14 cellular contexts compared by ENCODE assay signal in the genomic region with DNA sequence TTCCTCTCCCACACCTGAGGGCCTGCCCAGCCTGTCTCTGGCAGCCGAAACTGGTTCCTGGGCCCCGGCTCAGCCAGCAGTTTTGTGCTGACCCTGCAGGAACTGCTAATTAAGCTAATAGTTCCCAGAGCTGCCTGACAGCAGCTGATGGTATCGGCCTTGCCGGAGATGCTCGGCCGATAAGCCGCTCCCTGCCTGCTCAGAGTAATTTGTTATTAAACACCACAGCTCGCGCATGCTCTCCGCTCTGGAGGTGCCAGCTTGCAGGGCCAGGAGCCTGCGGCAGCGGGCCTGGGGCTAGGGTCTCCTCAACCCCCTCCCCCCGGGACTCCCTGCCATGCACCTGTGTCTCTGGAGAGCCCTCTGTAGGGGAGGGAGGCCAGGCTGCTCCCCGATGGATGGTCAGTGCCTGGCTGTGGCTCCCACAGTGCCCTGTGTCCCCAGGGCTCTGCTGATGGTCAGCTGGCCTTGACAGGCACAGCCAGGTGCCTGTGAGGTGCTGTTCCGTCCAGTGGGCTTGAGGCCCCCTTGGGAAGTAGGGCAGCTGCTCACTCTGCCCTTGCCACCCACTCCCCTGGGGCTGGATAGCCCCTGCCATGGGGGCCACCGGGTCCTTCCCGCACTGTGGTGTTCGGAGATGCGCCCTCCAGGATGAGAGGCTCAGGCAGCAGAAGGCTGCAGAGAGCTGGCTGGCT. TPM values are rescaled to one million over a fixed set of nuclear protein-coding genes. Genes with fewer than 3 reads are reported as not detected.
DNase-seq lines count a peak whose midpoint lies in the region; ATAC-seq and TF ChIP-seq lines count a peak whose summit lies in the region.
"Had no signal": no experiment of that assay in that cellular context is flagged by ENCODE, and none has a peak within 500 bp of the region (broad histone marks: within the 10 kb centered on the region; RNA-seq: fewer than 3 reads in every experiment).

No MANE protein-coding gene starts in this region.

- intact Hi-C loops in cardiac septum (cut with DNase I) (loop anchor here (5.0 kb wide), 1 partner anchor 39 kb away; no protein-coding TSS in a partner anchor), lower lobe of right lung (cut with DNase I) (no loop called here), vagina (cut with DNase I) (no loop called here), tibial artery (cut with DNase I; ENCODE audit: low total_unique reads) (no loop called here)

- no peak for TF ChIP-seq POLR2A in vagina (IDR thresholded peaks at IDR 0.05)

- TF ChIP-seq CTCF in cardiac muscle cell (IDR thresholded peaks at IDR 0.05; ENCODE audit: low read depth, low read length) (no peak), VCaP (conservative IDR thresholded peaks at IDR 0.05) (no peak), lower lobe of right lung (IDR thresholded peaks at IDR 0.05) (no peak), vagina (IDR thresholded peaks at IDR 0.05) (no peak), tibial artery (IDR thresholded peaks at IDR 0.05) (no peak)

- H3K9me3 ChIP-seq in cardiac muscle cell (ENCODE audit: low read depth) (no peaks in the 10 kb centered on the region), lower lobe of right lung (no peaks in the 10 kb centered on the region), vagina (no peaks in the 10 kb centered on the region), tibial artery (no peaks in the 10 kb centered on the region)
- H3K9me3 ChIP-seq: left lung, testis had no signal

- H3K36me3 ChIP-seq in cardiac muscle cell (no peaks in the 10 kb centered on the region), lower lobe of right lung (no peaks in the 10 kb centered on the region), vagina (no peaks in the 10 kb centered on the region), tibial artery (no peaks in the 10 kb centered on the region)
- H3K36me3 ChIP-seq: left lung had no signal

- H3K27me3 ChIP-seq in cardiac muscle cell = no peaks in the 10 kb centered on the region
- no peaks in the 10 kb centered on the region for H3K27me3 ChIP-seq in lower lobe of right lung (ENCODE audit: low read depth)
- no peaks in the 10 kb centered on the region for H3K27me3 ChIP-seq in vagina
- no peaks in the 10 kb centered on the region for H3K27me3 ChIP-seq in tibial artery
- H3K27me3 ChIP-seq: left lung, testis had no signal

- peak overlapping the region; percentile 4 for H3K27ac ChIP-seq in cardiac muscle cell
- peak overlapping the region; percentile 100 for H3K27ac ChIP-seq in VCaP
- peak overlapping the region; percentile 16 for H3K27ac ChIP-seq in lower lobe of right lung
- peak overlapping the region; percentile 90 for H3K27ac ChIP-seq in vagina
- H3K27ac ChIP-seq in tibial artery = no peak overlapping the region

- no peak for DNase-seq in cardiac muscle cell (ENCODE audit: low read depth in 1 of 2, low spot score in 1 of 2)
- no peak for DNase-seq in cardiac septum (ENCODE audit: low spot score)
- no peak for DNase-seq in lower lobe of right lung
- DNase-seq in vagina (ENCODE audit: extremely low spot score in 2 of 2) = no peak
- no peak for DNase-seq in ecto neural progenitor cell (ENCODE audit: low spot score)
- DNase-seq in DMS114 treated with DMSO at 0.1 percent for 48 hours (lab: John Stamatoyannopoulos, UW; ENCODE audit: unreplicated experiment) = no peak
- DNase-seq in tibial artery = no peak
- DNase-seq: activated CD8-positive, alpha-beta memory T cell treated with anti-CD3 and anti-CD28 coated beads, Interleukin-2, amount 10 ng/mL, durations not matched to agents 7 days and 5 days; activated naive CD8-positive, alpha-beta T cell treated with anti-CD3 and anti-CD28 coated beads, Interleukin-2, amount 10 ng/mL, durations not matched to agents 7 days and 5 days; EL; left lung; MV-4-11; testis had no signal

- H3K4me3 ChIP-seq in cardiac muscle cell (no peak overlapping the region), lower lobe of right lung (no peak overlapping the region), vagina (peak overlapping the region in 1 of 2 donors; percentile 29), tibial artery (no peak overlapping the region)
- H3K4me3 ChIP-seq: left lung, testis had no signal

- no peak for ATAC-seq in lower lobe of right lung
- ATAC-seq: activated CD8-positive, alpha-beta memory T cell treated with anti-CD3 and anti-CD28 coated beads, Interleukin-2, amount 10 ng/mL, durations not matched to agents 7 days and 5 days; left lung had no signal

- peaks cover 6% of the 10 kb centered on the region for H3K4me1 ChIP-seq in cardiac muscle cell (ENCODE audit: low read depth)
- H3K4me1 ChIP-seq in lower lobe of right lung = peaks cover 74% of the 10 kb centered on the region
- H3K4me1 ChIP-seq in vagina = peaks cover 96% of the 10 kb centered on the region
- H3K4me1 ChIP-seq in tibial artery = peaks cover 15 to 89% (median 58%) of the 10 kb centered on the region in 4 donors

RNA-seq across cellular contexts. Expression of a gene that starts 41.7 kb away (rescaled TPM):
- total RNA-seq in cardiac muscle cell (46.1 and 50.4 TPM in 2 replicates), cardiac septum (42.6 TPM), lower lobe of right lung (85.7 TPM), vagina (49.4 TPM)
- polyA plus RNA-seq in cardiac muscle cell = 32.9 and 41.4 TPM in 2 replicates

Comparison
In these comparisons a context has a peak if more than half of its experiments do, and no peak if none do; other contexts are left out.
1. H3K27ac ChIP-seq: peak in cardiac muscle cell (single experiment), VCaP (single experiment), lower lobe of right lung (single experiment) and vagina (single experiment); none in tibial artery (0 of 2).